1 cellular context compared by ENCODE assay signal in the genomic region with DNA sequence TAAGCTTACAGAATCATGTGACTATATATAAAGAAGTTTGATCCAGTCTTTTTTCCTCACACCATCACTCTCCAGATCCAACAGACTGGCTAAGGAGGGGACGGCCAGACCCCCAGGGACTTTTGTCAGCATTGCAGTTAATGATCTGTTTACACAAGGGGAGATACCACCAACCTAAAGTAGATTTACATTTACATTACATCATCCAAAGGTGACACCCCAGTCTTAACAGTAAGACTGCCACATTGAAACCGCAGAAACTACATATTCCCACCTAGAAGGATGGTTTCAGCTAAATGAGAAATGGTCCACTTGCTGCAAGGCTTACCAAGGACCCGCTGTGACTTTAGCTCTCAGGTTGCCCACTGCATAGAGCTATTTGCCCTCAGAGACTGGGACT.
A peak's percentile ranks its signal among the peaks of the same experiment; 100 is the strongest.
TF ChIP-seq lines count a peak whose summit lies in the region.

No MANE protein-coding gene starts in this region.

TF ChIP-seq in K562, 482 proteins besides CTCF, POLR2A, EP300 and RAD21:
- TF ChIP-seq CEBPB (tag; IDR thresholded peaks at IDR 0.05) (0 out of 2 replicates have a peak, but pooled peaks have one; percentile 18), ARID1B (IDR thresholded peaks at IDR 0.05) (peak; percentile 10; the same call in 1 of the 2 replicates), TOE1 (IDR thresholded peaks at IDR 0.05; ENCODE audit: borderline replicate concordance) (peak; percentile 29; the same call in 1 of the 2 replicates), TOE1 (CRISPR knock-in tag; IDR thresholded peaks at IDR 0.05; ENCODE audit: borderline replicate concordance, low read depth) (no peak), ZEB2 (IDR thresholded peaks at IDR 0.05) (peak; percentile 24; the same call in 1 of the 2 replicates), CREB1 (IDR thresholded peaks at IDR 0.05) (no peak), CREB1 (CRISPR knock-in tag; IDR thresholded peaks at IDR 0.05) (0 out of 2 replicates have a peak, but pooled peaks have one; percentile 16), CXXC5 (CRISPR knock-in tag; IDR thresholded peaks at IDR 0.05) (0 out of 2 replicates have a peak, but pooled peaks have one; percentile 12), JUND (IDR thresholded peaks at IDR 0.05; ENCODE audit: borderline replicate concordance, low read depth, low read length) (0 out of 2 replicates have a peak, but pooled peaks have one; percentile 13), JUND (tag; IDR thresholded peaks at IDR 0.05; ENCODE audit: borderline replicate concordance, low read depth, low read length) (no peak), SOX6 (IDR thresholded peaks at IDR 0.05) (0 out of 2 replicates have a peak, but pooled peaks have one; percentile 13), BCOR (IDR thresholded peaks at IDR 0.05) (no peak), CEBPG (CRISPR knock-in tag; IDR thresholded peaks at IDR 0.05) (peak; percentile 57), CEBPG (tag; conservative IDR thresholded peaks at IDR 0.05 in 1 of 2, IDR thresholded peaks at IDR 0.05 in 1 of 2) (peak in 1 of 2 experiments; percentile 78; a peak in 2 of 4 replicates), MEIS2 (IDR thresholded peaks at IDR 0.05; ENCODE audit: partially characterized antibody) (peak; percentile 23), ZNF24 (IDR thresholded peaks at IDR 0.05) (no peak), TRIM24 (IDR thresholded peaks at IDR 0.05) (peak; percentile 14 to 45; a peak in 2 of 4 replicates), IRF9 (tag; IDR thresholded peaks at IDR 0.05) (no peak), FOXK2 (conservative IDR thresholded peaks at IDR 0.05 in 1 of 2, IDR thresholded peaks at IDR 0.05 in 1 of 2; ENCODE audit: low read depth in 2 of 2) (no peak), CTBP1 (IDR thresholded peaks at IDR 0.05; ENCODE audit: borderline replicate concordance) (peak; percentile 45; the same call in 1 of the 2 replicates), ESRRA (IDR thresholded peaks at IDR 0.05; ENCODE audit: borderline replicate concordance, low read depth) (peak; percentile 40; the same call in 1 of the 2 replicates), ATF7 (IDR thresholded peaks at IDR 0.05) (peak; percentile 90), NR2C2 (CRISPR knock-in tag; IDR thresholded peaks at IDR 0.05) (no peak), NR2C2 (tag; IDR thresholded peaks at IDR 0.05) (no peak), FOXA3 (CRISPR knock-in tag; conservative IDR thresholded peaks at IDR 0.05 in 1 of 2, IDR thresholded peaks at IDR 0.05 in 1 of 2) (peak in 1 of 2 experiments; percentile 38; a peak in 1 of 4 replicates), ATF3 (IDR thresholded peaks at IDR 0.05) (peak; percentile 76), ATF3 (CRISPR knock-in tag; conservative IDR thresholded peaks at IDR 0.05) (no peak)
- TF ChIP-seq, protein P1, sequence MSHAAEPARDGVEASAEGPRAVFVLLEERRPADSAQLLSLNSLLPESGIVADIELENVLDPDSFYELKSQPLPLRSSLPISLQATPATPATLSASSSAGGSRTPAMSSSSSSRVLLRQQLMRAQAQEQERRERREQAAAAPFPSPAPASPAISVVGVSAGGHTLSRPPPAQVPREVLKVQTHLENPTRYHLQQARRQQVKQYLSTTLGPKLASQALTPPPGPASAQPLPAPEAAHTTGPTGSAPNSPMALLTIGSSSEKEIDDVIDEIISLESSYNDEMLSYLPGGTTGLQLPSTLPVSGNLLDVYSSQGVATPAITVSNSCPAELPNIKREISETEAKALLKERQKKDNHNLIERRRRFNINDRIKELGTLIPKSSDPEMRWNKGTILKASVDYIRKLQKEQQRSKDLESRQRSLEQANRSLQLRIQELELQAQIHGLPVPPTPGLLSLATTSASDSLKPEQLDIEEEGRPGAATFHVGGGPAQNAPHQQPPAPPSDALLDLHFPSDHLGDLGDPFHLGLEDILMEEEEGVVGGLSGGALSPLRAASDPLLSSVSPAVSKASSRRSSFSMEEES (CRISPR knock-in tag; IDR thresholded peaks at IDR 0.05) = peak; percentile 60; the same call in 1 of the 2 replicates
